Comparison of ENCODE assay signal across 10 cellular contexts in the genomic region with DNA sequence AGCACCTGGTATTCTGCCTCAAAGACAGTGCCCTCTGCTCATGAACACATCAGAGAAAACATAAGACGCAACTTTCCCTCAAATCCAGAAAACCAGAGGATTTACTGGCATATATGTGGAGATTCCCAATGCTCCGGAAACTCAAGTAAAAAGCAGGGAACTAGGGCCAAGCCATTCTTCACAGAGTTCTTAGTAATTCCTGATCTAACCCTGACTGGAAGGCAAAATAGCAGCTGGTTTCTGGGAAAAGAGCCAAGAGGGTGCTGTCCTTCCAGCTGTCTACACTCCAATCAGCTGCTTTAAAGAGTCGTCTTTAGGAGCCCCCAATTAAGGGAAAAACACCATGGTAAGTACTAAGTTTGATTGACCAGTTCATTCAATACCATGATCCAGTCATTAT. TPM values are rescaled to one million over a fixed set of nuclear protein-coding genes. Genes with fewer than 3 reads are reported as not detected.
DNase-seq lines count a peak whose midpoint lies in the region; ATAC-seq and TF ChIP-seq lines count a peak whose summit lies in the region.
"Had no signal": no experiment of that assay in that cellular context is flagged by ENCODE, and none has a peak within 500 bp of the region (broad histone marks: within the 10 kb centered on the region; RNA-seq: fewer than 3 reads in every experiment).

No MANE protein-coding gene starts in this region.

- no peaks in the 10 kb centered on the region for H3K9me3 ChIP-seq in SJCRH30 (replicated peaks)
- no peaks in the 10 kb centered on the region for H3K9me3 ChIP-seq in heart right ventricle
- H3K9me3 ChIP-seq in stomach: no peaks in the 10 kb centered on the region

- ATAC-seq in heart right ventricle (peak; percentile 67 to 89 (median 76)), HG02763 (IDR thresholded peaks at IDR 0.05; ENCODE audit: unreplicated experiment) (no peak)

- H3K4me3 ChIP-seq in SJCRH30: no peak overlapping the region
- no peak overlapping the region for H3K4me3 ChIP-seq in heart right ventricle
- H3K4me3 ChIP-seq in stomach: no peak overlapping the region
- no peak overlapping the region for H3K4me3 ChIP-seq in coronary artery

- DNase-seq in NCI-H1092 (lab: John Stamatoyannopoulos, UW) (peak; percentile 74), SJCRH30 (peak; percentile 79 to 94), heart right ventricle (peak in 1 of 2 donors; percentile 65), stomach (no peak), mesenteric fat pad (ENCODE audit: low spot score) (no peak), coronary artery (ENCODE audit: low spot score) (no peak)
- DNase-seq: activated T-cell treated with anti-CD3 and anti-CD28 coated beads, Interleukin-2, amount 50 U/mL, for 1 hour; NCI-H1436 treated with DMSO at 0.1 percent for 48 hours had no signal

- no peak for TF ChIP-seq EP300 in stomach (IDR thresholded peaks at IDR 0.05)

- peak overlapping the region; percentile 22; the same call in 1 of the 2 replicates for H3K27ac ChIP-seq in SJCRH30
- peak overlapping the region in 8 of 10 donors; percentile 21 to 71 (median 58) for H3K27ac ChIP-seq in heart right ventricle
- H3K27ac ChIP-seq in stomach: peak overlapping the region in 4 of 5 donors; percentile 38 to 62 (median 51)
- peak overlapping the region in 1 of 2 donors; percentile 55 for H3K27ac ChIP-seq in coronary artery

- TF ChIP-seq CTCF in heart right ventricle (IDR thresholded peaks at IDR 0.05): no peak
- TF ChIP-seq CTCF in stomach (IDR thresholded peaks at IDR 0.05): no peak
- TF ChIP-seq CTCF in coronary artery (IDR thresholded peaks at IDR 0.05): no peak

- 25 to 28% methylated on average over 3 of the region's 3 CpGs for WGBS in heart right ventricle, 2 donors
- WGBS in stomach, 5 donors: 44 to 63% (median 53%) methylated on average over 3 of the region's 3 CpGs

- no peak for TF ChIP-seq POLR2A in stomach (IDR thresholded peaks at IDR 0.05)

- H3K4me1 ChIP-seq in SJCRH30 (peaks cover 20% of the 10 kb centered on the region), heart right ventricle (peaks cover 3 to 61% (median 45%) of the 10 kb centered on the region in 9 donors), stomach (peaks cover 4 to 50% (median 33%) of the 10 kb centered on the region in 4 donors)

- no peaks in the 10 kb centered on the region for H3K36me3 ChIP-seq in SJCRH30
- no peaks in the 10 kb centered on the region for H3K36me3 ChIP-seq in heart right ventricle
- no peaks in the 10 kb centered on the region for H3K36me3 ChIP-seq in stomach

- intact Hi-C loops in heart right ventricle (cut with DNase I): loop anchor here in 6 of 10 donors (5.0 to 10.0 kb wide), 6 partner anchors 46 to 141 kb away; partner anchors contain the start of gene GNA14 (in 5 of the 6)
- intact Hi-C loops in stomach (cut with DNase I; ENCODE audit: low total_unique reads): no loop called here

- H3K27me3 ChIP-seq in SJCRH30 (no peaks in the 10 kb centered on the region), heart right ventricle (no peaks in the 10 kb centered on the region), stomach (no peaks in the 10 kb centered on the region)

RNA-seq across cellular contexts. Expression of gene GNA14, which starts 49.6 kb away (rescaled TPM):
- total RNA-seq in SJCRH30 (2014; rRNA removed; shearing (Covaris generic)): not detected in 2 replicates
- total RNA-seq in heart right ventricle (1 to 10 TPM in 9 of 10 donors, under 1 TPM in 1; 0.93 to 4.8 (median 1.8) TPM), stomach (10 to 100 TPM in 2 of 5 donors, 1 to 10 TPM in 2, not detected in 1; 1.3 to 12.5 (median 7.7) TPM), mesenteric fat pad (4.8 TPM)
- polyA plus RNA-seq in heart right ventricle (1 to 10 TPM in 1 of 2 donors, under 1 TPM in 1; 0.75 to 1.6 TPM), stomach (1 to 10 TPM in 1 of 3 donors, under 1 TPM in 2; 0.46 to 1.1 (median 0.81) TPM)
- total RNA-seq: T-helper 1 cell treated with Interleukin-12 subunit alpha and Interleukin-12 subunit beta and Interleukin-4 antibody, amounts not matched to agents 30 ng/mL and 1 ng/mL, for 36 hours had no signal

Comparison
In these comparisons a context has a peak if more than half of its experiments do, and no peak if none do; other contexts are left out.
1. DNase-seq: peak in NCI-H1092 (single experiment) and SJCRH30 (2 of 2); none in stomach (single experiment), mesenteric fat pad (single experiment) and coronary artery (single experiment).